ENCODE assay signal across 8 cellular contexts in genomic region chr15:29269485-29270168, GRCh38. TPM values are rescaled to one million over a fixed set of nuclear protein-coding genes. Genes with fewer than 3 reads are reported as not detected.
DNase-seq lines count a peak whose midpoint lies in the region; ATAC-seq and TF ChIP-seq lines count a peak whose summit lies in the region.

Gene NSMCE3, minus strand, starts transcription at chr15:29269822. Its CDS starts 117 bp downstream, at chr15:29269705.

- peak within 1 kb of the TSS; percentile 81 for H3K9ac ChIP-seq in ES-I3 (ENCODE audit: low read depth, low read length)
- H3K9ac ChIP-seq in H9 (ENCODE audit: extremely low read depth, insufficient read length, low read length) = peak within 1 kb of the TSS; percentile 50

- no peaks in the 10 kb centered on the region for H3K27me3 Mint-ChIP-seq in H9 (ENCODE audit: low read depth)

- no peak within 1 kb of the TSS for H4K8ac ChIP-seq in H9 (replicated peaks; ENCODE audit: insufficient read length, low read depth, low read length)

- no peaks in the 10 kb centered on the region for H3K36me3 Mint-ChIP-seq in H9 (ENCODE audit: insufficient read depth in 1 of 3, low read depth in 3 of 3)

- H3K36me3 ChIP-seq in ES-I3 (ENCODE audit: insufficient read depth, low read length) = no peaks in the 10 kb centered on the region
- no peaks in the 10 kb centered on the region for H3K36me3 ChIP-seq in gastroesophageal sphincter
- no peaks in the 10 kb centered on the region for H3K36me3 ChIP-seq in neutrophil

- no peak within 1 kb of the TSS for H2BK12ac ChIP-seq in H9 (ENCODE audit: insufficient read length, low read depth, low read length)

- ATAC-seq in gastroesophageal sphincter = peak; percentile 98

- H2BK15ac ChIP-seq in H9 (ENCODE audit: low read depth, low read length) = no peak within 1 kb of the TSS

- H3K27me3 ChIP-seq in H9 (ENCODE audit: insufficient read depth, low read length) (no peaks in the 10 kb centered on the region), gastroesophageal sphincter (no peaks in the 10 kb centered on the region), neutrophil (peaks cover 19% of the 10 kb centered on the region)

- H3K27ac ChIP-seq in H9 (ENCODE audit: insufficient read length, low read depth, low read length) (no peak within 1 kb of the TSS), gastroesophageal sphincter (peak within 1 kb of the TSS; percentile 91 to 98 (median 92)), neutrophil (peak within 1 kb of the TSS; percentile 28), substantia nigra (ENCODE audit: low read depth, low read length, poor library complexity, severe bottlenecking) (peak within 1 kb of the TSS; percentile 92)

- no peak within 1 kb of the TSS for H2AK5ac ChIP-seq in H9 (ENCODE audit: insufficient read length, low read length)

- no peak within 1 kb of the TSS for H3T11ph ChIP-seq in H9 (ENCODE audit: low read length)

- no peak within 1 kb of the TSS for H2BK20ac ChIP-seq in H9 (ENCODE audit: low read depth, low read length, poor library complexity, severe bottlenecking)

- H3K4me2 ChIP-seq in H9 (ENCODE audit: insufficient read depth, insufficient read length, low read length) = peak within 1 kb of the TSS; percentile 60

- H3K4me1 Mint-ChIP-seq in H9 = peaks cover 33 to 37% of the 10 kb centered on the region in 2 experiments

- TF ChIP-seq CTCF in H9 (conservative IDR thresholded peaks at IDR 0.05) = no peak
- peak in 2 of 4 experiments; percentile 6 to 28 for TF ChIP-seq CTCF in gastroesophageal sphincter (IDR thresholded peaks at IDR 0.05)
- TF ChIP-seq CTCF in neutrophil (IDR thresholded peaks at IDR 0.05) = no peak

- peak within 1 kb of the TSS; percentile 89 to 98 (median 91); a peak in 6 of 7 replicates for H3K27ac Mint-ChIP-seq in H9

- peak within 1 kb of the TSS; percentile 95 to 99 for H3K4me3 Mint-ChIP-seq in H9

- no peaks in the 10 kb centered on the region for H3K79me1 ChIP-seq in H9 (ENCODE audit: insufficient read depth, low read depth, low read length, poor library complexity, severe bottlenecking)

- no peak within 1 kb of the TSS for H2BK5ac ChIP-seq in H9 (ENCODE audit: insufficient read length, low read length)

- no peak within 1 kb of the TSS for H3K18ac ChIP-seq in H9 (ENCODE audit: insufficient read length, low read depth, low read length)

- H3K4me3 ChIP-seq in gastroesophageal sphincter = peak within 1 kb of the TSS; percentile 89 to 93
- peak within 1 kb of the TSS; percentile 77 to 81 for H3K4me3 ChIP-seq in neutrophil (ENCODE audit: low read depth in 1 of 2, low read length in 1 of 2)

- TF ChIP-seq EP300 in gastroesophageal sphincter (IDR thresholded peaks at IDR 0.05) = no peak

- no peaks in the 10 kb centered on the region for H3K9me3 Mint-ChIP-seq in H9

- peaks cover 12% of the 10 kb centered on the region for H3K23me2 ChIP-seq in H9 (ENCODE audit: insufficient read length, low read depth, low read length, poor library complexity, severe bottlenecking)

- H3K4me1 ChIP-seq in ES-I3 (ENCODE audit: insufficient read depth, low read length) = peaks cover 8% of the 10 kb centered on the region; the same call in 1 of the 2 replicates
- H3K4me1 ChIP-seq in H9 (ENCODE audit: insufficient read depth, low read length) = peaks cover 1% of the 10 kb centered on the region; the same call in 1 of the 2 replicates
- peaks cover 0 to 40% (median 5%) of the 10 kb centered on the region in 3 donors for H3K4me1 ChIP-seq in gastroesophageal sphincter
- H3K4me1 ChIP-seq in neutrophil (ENCODE audit: control insufficient read depth in 1 of 2, insufficient read depth in 1 of 2, low read depth in 1 of 2, low read length in 1 of 2) = peaks cover 14 to 16% of the 10 kb centered on the region in 2 experiments

- no peak within 1 kb of the TSS for H3K56ac ChIP-seq in H9 (ENCODE audit: insufficient read length, low read depth, low read length)

- no peaks in the 10 kb centered on the region for H3K9me3 ChIP-seq in ES-I3 (ENCODE audit: control insufficient read depth, insufficient read depth, low read length)
- no peaks in the 10 kb centered on the region for H3K9me3 ChIP-seq in H9 (ENCODE audit: control insufficient read depth, low read depth, low read length)
- H3K9me3 ChIP-seq in gastroesophageal sphincter = no peaks in the 10 kb centered on the region
- H3K9me3 ChIP-seq in neutrophil = no peaks in the 10 kb centered on the region

- WGBS in H9 (ENCODE audit: extremely low coverage, insufficient read length, low lambda C conversion rate) = no CpG with 5 or more reads among the region's 68 CpGs
- WGBS in gastroesophageal sphincter (ENCODE audit: low coverage in 1 of 2), 2 donors = 0 to 2% methylated on average over 5 to 6 of the region's 68 CpGs

- no peak within 1 kb of the TSS for H3K23ac ChIP-seq in H9 (ENCODE audit: insufficient read length, low read depth, low read length)

- peak; percentile 86 for DNase-seq in H9
- DNase-seq in M059J (ENCODE audit: low read depth) = peak; percentile 81
- peak; percentile 53 for DNase-seq in SIG-M5 (lab: John Stamatoyannopoulos, UW)
- DNase-seq in activated naive CD4-positive, alpha-beta T cell (lab: John Stamatoyannopoulos, UW) = peak; percentile 73 to 88 (median 83)
- DNase-seq in substantia nigra (lab: John Stamatoyannopoulos, UW) = peak; percentile 38 to 95 (median 85)

- H4K5ac ChIP-seq in H9 (ENCODE audit: insufficient read length, low read depth, low read length) = no peak within 1 kb of the TSS

- H4K20me1 ChIP-seq in H9 (ENCODE audit: control insufficient read depth, insufficient read depth, insufficient read length) = no peaks in the 10 kb centered on the region

- no peak within 1 kb of the TSS for H3K4ac ChIP-seq in H9 (ENCODE audit: low read depth, low read length)

- H2AFZ ChIP-seq in H9 (ENCODE audit: low read length) = peak within 1 kb of the TSS; percentile 76

- no peak within 1 kb of the TSS for H2BK120ac ChIP-seq in H9 (ENCODE audit: low read depth, low read length, poor library complexity, severe bottlenecking)

- peaks cover 1% of the 10 kb centered on the region; the same call in 1 of the 2 replicates for H3K79me2 ChIP-seq in H9 (ENCODE audit: insufficient read depth, low read length)

- H3K14ac ChIP-seq in H9 (ENCODE audit: insufficient read depth, low read length) = no peak within 1 kb of the TSS

- H4K91ac ChIP-seq in H9 (ENCODE audit: insufficient read length, low read depth, low read length) = no peak within 1 kb of the TSS

- peak; percentile 90 to 91 for TF ChIP-seq POLR2A in gastroesophageal sphincter (IDR thresholded peaks at IDR 0.05)

RNA-seq across cellular contexts. Expression of gene NSMCE3, which starts in this region (rescaled TPM):
- 6.9 and 7.8 TPM in 2 replicates for total RNA-seq in H9 (2021)
- 11.8 and 13.5 TPM in 2 replicates for total RNA-seq in M059J (2014; rRNA removed; shearing (Covaris generic))
- total RNA-seq in gastroesophageal sphincter = 10 to 100 TPM; 10.6 to 16.4 (median 13.9) TPM
